Comparison of ENCODE assay signal across 22 cellular contexts in the genomic region with DNA sequence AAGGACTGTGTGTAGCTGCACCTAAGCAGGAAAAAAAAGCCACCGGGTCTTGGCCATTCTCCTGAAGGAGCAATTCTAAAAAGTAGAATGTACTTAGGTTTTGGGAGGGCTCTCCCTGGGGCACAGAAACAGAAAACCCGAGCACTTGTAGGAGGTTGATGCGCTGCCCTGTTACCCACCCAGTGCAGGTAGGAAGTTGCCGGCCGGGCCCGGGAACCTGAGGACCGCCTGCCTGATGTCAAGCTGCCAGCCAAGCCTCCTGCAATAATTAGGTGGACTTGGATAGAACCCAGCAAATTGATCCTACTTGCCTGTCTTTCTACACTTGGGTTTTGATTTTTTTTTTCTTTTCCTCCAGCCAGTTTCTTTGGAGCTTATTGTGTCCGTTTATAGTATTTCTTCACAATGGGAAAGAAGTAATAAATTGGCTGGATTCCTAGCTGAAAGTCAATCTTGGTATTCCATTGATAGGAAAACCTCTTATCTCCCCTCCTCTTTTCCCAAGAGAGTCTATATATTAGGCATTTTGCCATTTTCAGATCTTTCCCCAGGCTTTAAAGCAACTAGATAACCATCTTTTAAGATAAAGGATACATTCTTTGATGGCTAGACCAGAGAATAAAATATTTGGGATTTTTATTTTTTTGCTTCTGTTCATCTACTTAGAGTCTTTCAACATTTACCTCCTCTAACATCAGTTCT.
DNase-seq lines count a peak whose midpoint lies in the region; ATAC-seq and TF ChIP-seq lines count a peak whose summit lies in the region.
"Had no signal": no experiment of that assay in that cellular context is flagged by ENCODE, and none has a peak within 500 bp of the region (broad histone marks: within the 10 kb centered on the region; RNA-seq: fewer than 3 reads in every experiment).

No MANE protein-coding gene starts in this region.

- no peaks in the 10 kb centered on the region for H3K9me3 ChIP-seq in smooth muscle cell (replicated peaks; ENCODE audit: low read depth)
- H3K9me3 ChIP-seq: pancreas, SJSA1 had no signal

- H3K4me3 Mint-ChIP-seq in chondrocyte (ENCODE audit: unreplicated experiment), result no peak overlapping the region
- H3K4me3 Mint-ChIP-seq: activated B cell treated with CpG ODN at 0.5 μM for 24 hours; activated naive CD8-positive, alpha-beta T cell treated with anti-CD3 and anti-CD28 coated beads, Interleukin-2, amount 50 U/mL, for 24 hours; activated T-cell treated with anti-CD3 and anti-CD28 coated beads, Interleukin-2, amount 50 U/mL, for 4 hours; CD8-positive, alpha-beta T cell; central memory CD8-positive, alpha-beta T cell; immature natural killer cell had no signal

- H3K27ac ChIP-seq in smooth muscle cell (ENCODE audit: low read depth), result no peak overlapping the region
- H3K27ac ChIP-seq: pancreas, SJSA1, skin epidermis had no signal

- H3K9ac ChIP-seq in smooth muscle cell (ENCODE audit: low read depth), result no peak overlapping the region

- H3K36me3 ChIP-seq in smooth muscle cell (ENCODE audit: low read depth), result no peaks in the 10 kb centered on the region
- H3K36me3 ChIP-seq: pancreas, SJSA1 had no signal

- peaks cover 35% of the 10 kb centered on the region for H3K4me1 Mint-ChIP-seq in chondrocyte (ENCODE audit: low read depth)
- H3K4me1 Mint-ChIP-seq: activated B cell treated with CpG ODN at 0.5 μM for 24 hours; central memory CD8-positive, alpha-beta T cell; immature natural killer cell had no signal

- no peaks in the 10 kb centered on the region for H4K20me1 ChIP-seq in smooth muscle cell (ENCODE audit: low read depth)

- no peaks in the 10 kb centered on the region for H3F3A ChIP-seq in smooth muscle cell (ENCODE audit: low read depth)

- no peak overlapping the region for H3K4me2 ChIP-seq in smooth muscle cell

- H3K36me3 Mint-ChIP-seq in chondrocyte (ENCODE audit: low read depth), result no peaks in the 10 kb centered on the region
- H3K36me3 Mint-ChIP-seq: CD8-positive, alpha-beta T cell; immature natural killer cell had no signal

- DNase-seq in NCI-H345 (lab: John Stamatoyannopoulos, UW) (peak; percentile 41), NCI-H345 treated with DMSO at 0.1 percent for 48 hours (lab: John Stamatoyannopoulos, UW; ENCODE audit: unreplicated experiment) (no peak), NCI-H1105 (lab: John Stamatoyannopoulos, UW) (peak; percentile 72), chondrocyte (ENCODE audit: low spot score) (no peak), smooth muscle cell (lab: John Stamatoyannopoulos, UW; ENCODE audit: unreplicated experiment) (no peak), foreskin melanocyte (no peak), MV-4-11 (lab: John Stamatoyannopoulos, UW) (no peak)
- DNase-seq: activated B cell treated with CpG ODN at 0.5 μM for 24 hours; activated CD4-positive, alpha-beta T cell treated with anti-CD3 and anti-CD28 coated beads, Interleukin-2, amount 50 U/mL, for 1 hour; activated naive CD8-positive, alpha-beta T cell treated with anti-CD3 and anti-CD28 coated beads, Interleukin-2, amount 50 U/mL, for 24 hours; activated T-cell treated with anti-CD3 and anti-CD28 coated beads, Interleukin-2, amount 50 U/mL, for 4 hours; AML-193; CD8-positive, alpha-beta T cell; dermis blood vessel endothelial cell; immature natural killer cell; stimulated activated naive CD4-positive, alpha-beta T cell; T-helper 1 cell had no signal

- H3K4me1 ChIP-seq in smooth muscle cell (ENCODE audit: low read depth), result peaks cover 7% of the 10 kb centered on the region
- H3K4me1 ChIP-seq: pancreas, SJSA1 had no signal

- no peaks in the 10 kb centered on the region for H3K27me3 Mint-ChIP-seq in chondrocyte (ENCODE audit: low read depth)
- H3K27me3 Mint-ChIP-seq: activated naive CD8-positive, alpha-beta T cell treated with anti-CD3 and anti-CD28 coated beads, Interleukin-2, amount 50 U/mL, for 24 hours; central memory CD8-positive, alpha-beta T cell had no signal

- no peaks in the 10 kb centered on the region for H3K79me2 ChIP-seq in smooth muscle cell (ENCODE audit: low read depth)

- peak overlapping the region; percentile 2 for H2AFZ ChIP-seq in smooth muscle cell (ENCODE audit: low read depth)

- H3K4me3 ChIP-seq in smooth muscle cell, result no peak overlapping the region
- H3K4me3 ChIP-seq: pancreas, SJSA1, skin epidermis had no signal

- 85% methylated on average over 8 of the region's 8 CpGs for WGBS in smooth muscle cell (ENCODE audit: low lambda C conversion rate)

- H3K27ac Mint-ChIP-seq in chondrocyte (ENCODE audit: unreplicated experiment), result peak overlapping the region; percentile 52
- H3K27ac Mint-ChIP-seq: activated B cell treated with CpG ODN at 0.5 μM for 24 hours; activated naive CD8-positive, alpha-beta T cell treated with anti-CD3 and anti-CD28 coated beads, Interleukin-2, amount 50 U/mL, for 24 hours; CD8-positive, alpha-beta T cell; immature natural killer cell had no signal

- no peak for ATAC-seq in GM18858 (IDR thresholded peaks at IDR 0.05; ENCODE audit: unreplicated experiment)
- ATAC-seq: activated naive CD8-positive, alpha-beta T cell treated with anti-CD3 and anti-CD28 coated beads, Interleukin-2, amount 50 U/mL, for 24 hours; activated T-cell treated with anti-CD3 and anti-CD28 coated beads, Interleukin-2, amount 50 U/mL, for 4 hours; CD8-positive, alpha-beta T cell had no signal

- H3K9me3 Mint-ChIP-seq in chondrocyte (ENCODE audit: low read depth), result no peaks in the 10 kb centered on the region
- H3K9me3 Mint-ChIP-seq: activated B cell treated with CpG ODN at 0.5 μM for 24 hours; activated naive CD8-positive, alpha-beta T cell treated with anti-CD3 and anti-CD28 coated beads, Interleukin-2, amount 50 U/mL, for 24 hours; activated T-cell treated with anti-CD3 and anti-CD28 coated beads, Interleukin-2, amount 50 U/mL, for 4 hours; CD8-positive, alpha-beta T cell; central memory CD8-positive, alpha-beta T cell had no signal

- no peak for TF ChIP-seq CTCF in chondrocyte (IDR thresholded peaks at IDR 0.05)
- TF ChIP-seq CTCF in smooth muscle cell (IDR thresholded peaks at IDR 0.05; ENCODE audit: borderline replicate concordance, insufficient read depth, poor library complexity, severe bottlenecking), result no peak

- H3K27me3 ChIP-seq in smooth muscle cell (ENCODE audit: low read depth), result no peaks in the 10 kb centered on the region
- H3K27me3 ChIP-seq: pancreas, SJSA1 had no signal

Comparison
In these comparisons a context has a peak if more than half of its experiments do, and no peak if none do; other contexts are left out.
1. DNase-seq: peak in NCI-H345 (single experiment) and NCI-H1105 (single experiment); none in NCI-H345 treated with DMSO at 0.1 percent for 48 hours (single experiment), chondrocyte (single experiment), smooth muscle cell (single experiment), foreskin melanocyte (single experiment) and MV-4-11 (single experiment).